Comparison of ENCODE assay signal across 11 cellular contexts in the genomic region with DNA sequence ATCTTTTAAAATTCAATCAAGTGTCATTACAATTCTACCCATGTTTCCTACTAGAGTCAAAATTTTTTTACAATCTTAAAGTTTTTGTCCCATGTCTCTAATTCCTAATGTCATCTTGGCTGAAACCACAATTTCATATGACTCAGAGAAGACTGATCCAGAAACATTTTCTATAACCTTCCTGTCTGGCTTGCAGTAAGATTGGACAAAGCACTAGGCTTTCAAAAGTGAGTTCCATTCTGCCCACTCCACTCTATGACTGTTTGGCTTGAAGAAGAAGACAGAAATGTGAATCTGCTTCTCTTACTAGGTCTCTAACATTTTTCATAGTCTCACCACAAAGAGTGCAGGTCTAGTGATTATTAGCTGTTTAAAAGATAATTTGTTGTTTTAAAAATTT.
DNase-seq lines count a peak whose midpoint lies in the region; ATAC-seq and TF ChIP-seq lines count a peak whose summit lies in the region.
"Had no signal": no experiment of that assay in that cellular context is flagged by ENCODE, and none has a peak within 500 bp of the region (broad histone marks: within the 10 kb centered on the region; RNA-seq: fewer than 3 reads in every experiment).

No MANE protein-coding gene starts in this region.

- no peaks in the 10 kb centered on the region for H3K9me3 Mint-ChIP-seq in WTC11
- H3K9me3 Mint-ChIP-seq: brain had no signal

- H3K4me3 Mint-ChIP-seq in WTC11, result no peak overlapping the region
- H3K4me3 Mint-ChIP-seq: brain had no signal

- CTCF ChIA-PET in WTC11 (lab: Charles Lee), result no interaction called here

- H3K4me3 ChIP-seq in SJSA1 (no peak overlapping the region), fibroblast of villous mesenchyme (ENCODE audit: low read depth, low read length) (no peak overlapping the region), aorta (ENCODE audit: low read length in 2 of 2) (no peak overlapping the region)

- ATAC-seq in left ventricle myocardium superior (peak; percentile 39), Right ventricle myocardium inferior (no peak), aorta (ENCODE audit: low FRiP score) (peak; percentile 57), WTC11 (no peak)

- no peaks in the 10 kb centered on the region for H3K27me3 Mint-ChIP-seq in WTC11 (ENCODE audit: low read depth)
- H3K27me3 Mint-ChIP-seq: brain had no signal

- intact Hi-C loops in left ventricle myocardium superior (cut with micrococcal nuclease) (no loop called here), Right ventricle myocardium inferior (cut with DNase I) (loop anchor here (5.0 to 10.0 kb wide), 2 partner anchors 88 to 390 kb away; a partner anchor contains a TSS), aorta (cut with DNase I) (no loop called here)

- DNase-seq in left ventricle myocardium superior (no peak), Right ventricle myocardium inferior (ENCODE audit: missing footprints) (no peak), SJSA1 (ENCODE audit: low read depth in 1 of 2, low spot score in 2 of 2) (peak in 1 of 2 experiments; percentile 81), fibroblast of villous mesenchyme (ENCODE audit: low read depth) (peak; percentile 35), aorta (no peak), WTC11 (ENCODE audit: low spot score) (no peak), T-helper 1 cell (no peak)
- DNase-seq in stimulated activated CD4-positive, alpha-beta T cell treated with anti-CD3 and anti-CD28 coated beads, Interleukin-4, amount 100 ng/mL, for 1 hour, result no peak
- DNase-seq: NCI-H2107, small intestine had no signal

- POLR2A ChIA-PET in WTC11 (lab: Charles Lee), result no interaction called here

- no peaks in the 10 kb centered on the region for H3K36me3 Mint-ChIP-seq in WTC11

- H3K36me3 ChIP-seq in SJSA1 (peaks cover 57% of the 10 kb centered on the region), aorta (ENCODE audit: control insufficient read depth in 1 of 2, insufficient read depth in 2 of 2, low read length in 1 of 2) (no peaks in the 10 kb centered on the region)

- no peaks in the 10 kb centered on the region; the same call in 1 of the 2 replicates for H3K4me1 Mint-ChIP-seq in WTC11

- peak overlapping the region; percentile 86 for H3K27ac ChIP-seq in SJSA1
- H3K27ac ChIP-seq in aorta (ENCODE audit: low read depth in 1 of 2, low read length in 2 of 2), result no peak overlapping the region

- H3K27me3 ChIP-seq in SJSA1 (replicated peaks), result no peaks in the 10 kb centered on the region
- H3K27me3 ChIP-seq in aorta (ENCODE audit: control insufficient read depth in 1 of 2, insufficient read depth in 2 of 2, low read length in 1 of 2), result no peaks in the 10 kb centered on the region

- no peak overlapping the region for H3K27ac Mint-ChIP-seq in WTC11

- TF ChIP-seq CTCF in fibroblast of villous mesenchyme (IDR thresholded peaks at IDR 0.05; ENCODE audit: insufficient read depth, low read depth, low read length), result no peak
- TF ChIP-seq CTCF in WTC11 (IDR thresholded peaks at IDR 0.05), result no peak

- H3K4me1 ChIP-seq in SJSA1 (replicated peaks) (peaks cover 97% of the 10 kb centered on the region), aorta (ENCODE audit: control insufficient read depth in 1 of 2, insufficient read depth in 2 of 2, low read length in 2 of 2) (peaks cover 4 to 7% of the 10 kb centered on the region in 2 donors)

- no peaks in the 10 kb centered on the region for H3K9me3 ChIP-seq in SJSA1 (replicated peaks)
- no peaks in the 10 kb centered on the region for H3K9me3 ChIP-seq in aorta (ENCODE audit: control insufficient read depth, low read length)

TF ChIP-seq in WTC11, 78 proteins besides CTCF, POLR2A, EP300 and RAD21:
- TF ChIP-seq NFATC4 (CRISPR knock-in tag; IDR thresholded peaks at IDR 0.05) (no peak), RELA (CRISPR knock-in tag; IDR thresholded peaks at IDR 0.05; ENCODE audit: borderline replicate concordance) (no peak), OVOL2 (CRISPR knock-in tag; IDR thresholded peaks at IDR 0.05; ENCODE audit: borderline replicate concordance) (no peak), NR3C1 (CRISPR knock-in tag; conservative IDR thresholded peaks at IDR 0.05; ENCODE audit: low read depth) (no peak), GTF2I (CRISPR knock-in tag; conservative IDR thresholded peaks at IDR 0.05) (no peak), GRHL2 (CRISPR knock-in tag; IDR thresholded peaks at IDR 0.05; ENCODE audit: insufficient replicate concordance, severe bottlenecking) (no peak), FOXK1 (CRISPR knock-in tag; IDR thresholded peaks at IDR 0.05) (no peak), ZBTB21 (CRISPR knock-in tag; IDR thresholded peaks at IDR 0.05; ENCODE audit: borderline replicate concordance) (no peak), FOXJ3 (CRISPR knock-in tag; IDR thresholded peaks at IDR 0.05; ENCODE audit: borderline replicate concordance) (no peak)
- TF ChIP-seq, protein P1, sequence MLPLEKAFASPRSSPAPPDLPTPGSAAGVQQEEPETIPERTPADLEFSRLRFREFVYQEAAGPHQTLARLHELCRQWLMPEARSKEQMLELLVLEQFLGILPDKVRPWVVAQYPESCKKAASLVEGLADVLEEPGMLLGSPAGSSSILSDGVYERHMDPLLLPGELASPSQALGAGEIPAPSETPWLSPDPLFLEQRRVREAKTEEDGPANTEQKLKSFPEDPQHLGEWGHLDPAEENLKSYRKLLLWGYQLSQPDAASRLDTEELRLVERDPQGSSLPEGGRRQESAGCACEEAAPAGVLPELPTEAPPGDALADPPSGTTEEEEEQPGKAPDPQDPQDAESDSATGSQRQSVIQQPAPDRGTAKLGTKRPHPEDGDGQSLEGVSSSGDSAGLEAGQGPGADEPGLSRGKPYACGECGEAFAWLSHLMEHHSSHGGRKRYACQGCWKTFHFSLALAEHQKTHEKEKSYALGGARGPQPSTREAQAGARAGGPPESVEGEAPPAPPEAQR (CRISPR knock-in tag; IDR thresholded peaks at IDR 0.05), result no peak
- TF ChIP-seq, protein P2, sequence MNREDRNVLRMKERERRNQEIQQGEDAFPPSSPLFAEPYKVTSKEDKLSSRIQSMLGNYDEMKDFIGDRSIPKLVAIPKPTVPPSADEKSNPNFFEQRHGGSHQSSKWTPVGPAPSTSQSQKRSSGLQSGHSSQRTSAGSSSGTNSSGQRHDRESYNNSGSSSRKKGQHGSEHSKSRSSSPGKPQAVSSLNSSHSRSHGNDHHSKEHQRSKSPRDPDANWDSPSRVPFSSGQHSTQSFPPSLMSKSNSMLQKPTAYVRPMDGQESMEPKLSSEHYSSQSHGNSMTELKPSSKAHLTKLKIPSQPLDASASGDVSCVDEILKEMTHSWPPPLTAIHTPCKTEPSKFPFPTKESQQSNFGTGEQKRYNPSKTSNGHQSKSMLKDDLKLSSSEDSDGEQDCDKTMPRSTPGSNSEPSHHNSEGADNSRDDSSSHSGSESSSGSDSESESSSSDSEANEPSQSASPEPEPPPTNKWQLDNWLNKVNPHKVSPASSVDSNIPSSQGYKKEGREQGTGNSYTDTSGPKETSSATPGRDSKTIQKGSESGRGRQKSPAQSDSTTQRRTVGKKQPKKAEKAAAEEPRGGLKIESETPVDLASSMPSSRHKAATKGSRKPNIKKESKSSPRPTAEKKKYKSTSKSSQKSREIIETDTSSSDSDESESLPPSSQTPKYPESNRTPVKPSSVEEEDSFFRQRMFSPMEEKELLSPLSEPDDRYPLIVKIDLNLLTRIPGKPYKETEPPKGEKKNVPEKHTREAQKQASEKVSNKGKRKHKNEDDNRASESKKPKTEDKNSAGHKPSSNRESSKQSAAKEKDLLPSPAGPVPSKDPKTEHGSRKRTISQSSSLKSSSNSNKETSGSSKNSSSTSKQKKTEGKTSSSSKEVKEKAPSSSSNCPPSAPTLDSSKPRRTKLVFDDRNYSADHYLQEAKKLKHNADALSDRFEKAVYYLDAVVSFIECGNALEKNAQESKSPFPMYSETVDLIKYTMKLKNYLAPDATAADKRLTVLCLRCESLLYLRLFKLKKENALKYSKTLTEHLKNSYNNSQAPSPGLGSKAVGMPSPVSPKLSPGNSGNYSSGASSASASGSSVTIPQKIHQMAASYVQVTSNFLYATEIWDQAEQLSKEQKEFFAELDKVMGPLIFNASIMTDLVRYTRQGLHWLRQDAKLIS (CRISPR knock-in tag; IDR thresholded peaks at IDR 0.05; ENCODE audit: borderline replicate concordance), result no peak

Comparison
In these comparisons a context has a peak if more than half of its experiments do, and no peak if none do; other contexts are left out.
1. ATAC-seq: peak in left ventricle myocardium superior (single experiment) and aorta (single experiment); none in Right ventricle myocardium inferior (single experiment) and WTC11 (single experiment).